In genomic region chr4:59127748-59128147, GRCh38 we compare ENCODE assay signal across 15 cellular contexts.
"Had no signal": no experiment of that assay in that cellular context is flagged by ENCODE, and none has a peak within 500 bp of the region (broad histone marks: within the 10 kb centered on the region; RNA-seq: fewer than 3 reads in every experiment).

No MANE protein-coding gene starts in this region.

- H3K4me1 ChIP-seq: ascending aorta, breast epithelium had no signal

- H3K27me3 ChIP-seq: ascending aorta, breast epithelium had no signal

- DNase-seq: activated CD4-positive, alpha-beta T cell treated with anti-CD3 and anti-CD28 coated beads, Interleukin-2, amount 50 U/mL, for 1 hour; activated naive CD4-positive, alpha-beta T cell treated with anti-CD3 and anti-CD28 coated beads for 36 hours; activated naive CD8-positive, alpha-beta T cell treated with anti-CD3 and anti-CD28 coated beads, Interleukin-2, amount 50 U/mL, for 24 hours; cerebellar nuclear complex; effector CD8-positive, alpha-beta T cell; foreskin fibroblast; head of caudate nucleus; kidney glomerular epithelial cell; mesenchymal stem cell; natural killer cell; posterior cingulate gyrus had no signal

- H3K27ac ChIP-seq: ascending aorta, breast epithelium had no signal

- ATAC-seq: activated CD4-positive, CD25-positive, alpha-beta regulatory T cell treated with anti-CD3 and anti-CD28 coated beads, Interleukin-2, amount 50 U/mL, for 24 hours; activated naive CD8-positive, alpha-beta T cell treated with anti-CD3 and anti-CD28 coated beads, Interleukin-2, amount 50 U/mL, for 24 hours; natural killer cell; stimulated activated memory B cell treated with anti-CD40 and anti-IgM and Interleukin-4, amounts not matched to agents 10 μg/mL and 1 μg/mL and 100 μg/mL, for 72 hours had no signal
